Comparison of ENCODE assay signal across 8 cellular contexts in genomic region chr11:62556872-62557631, GRCh38. TPM values are rescaled to one million over a fixed set of nuclear protein-coding genes. Genes with fewer than 3 reads are reported as not detected.
DNase-seq lines count a peak whose midpoint lies in the region; ATAC-seq, FAIRE-seq and TF ChIP-seq lines count a peak whose summit lies in the region.

No MANE protein-coding gene starts in this region.

- intact Hi-C loops in psoas muscle (cut with DNase I): loop anchor here in 1 of 2 donors (5.0 kb wide), 1 partner anchor 60 kb away; no protein-coding TSS in a partner anchor

- H3K9me3 ChIP-seq in Peyer's patch (no peaks in the 10 kb centered on the region), psoas muscle (no peaks in the 10 kb centered on the region)

- H3K27ac ChIP-seq in Peyer's patch (peak overlapping the region; percentile 74 to 99 (median 94)), psoas muscle (peak overlapping the region; percentile 99)

- H3K27me3 ChIP-seq in Peyer's patch: no peaks in the 10 kb centered on the region
- no peaks in the 10 kb centered on the region for H3K27me3 ChIP-seq in psoas muscle (ENCODE audit: insufficient read depth in 3 of 3, low read length in 2 of 3)

- WGBS in psoas muscle, 3 donors: 44 to 51% (median 50%) methylated on average over 3 of the region's 3 CpGs

- H3K4me1 ChIP-seq in Peyer's patch (peaks cover 35 to 76% (median 58%) of the 10 kb centered on the region in 4 donors), psoas muscle (peaks cover 72% of the 10 kb centered on the region)

- TF ChIP-seq CTCF in Peyer's patch (IDR thresholded peaks at IDR 0.05): no peak
- TF ChIP-seq CTCF in psoas muscle (IDR thresholded peaks at IDR 0.05): no peak

- DNase-seq in EH (ENCODE audit: low read depth): peak; percentile 13
- DNase-seq in H4 (ENCODE audit: low spot score): peak; percentile 67
- DNase-seq in Peyer's patch: peak in 2 of 3 donors; percentile 56 to 82
- DNase-seq in effector CD8-positive, alpha-beta T cell (lab: John Stamatoyannopoulos, UW): peak; percentile 17
- DNase-seq in psoas muscle: peak in 1 of 2 donors; percentile 33
- no peak for DNase-seq in NCI-H128 (lab: John Stamatoyannopoulos, UW; ENCODE audit: unreplicated experiment)
- no peak for DNase-seq in NCI-H345 treated with DMSO at 0.1 percent for 48 hours (lab: John Stamatoyannopoulos, UW; ENCODE audit: unreplicated experiment)
- DNase-seq in GM12892 (ENCODE audit: insufficient read length): no peak

- TF ChIP-seq POLR2A in Peyer's patch (IDR thresholded peaks at IDR 0.05) (no peak), GM12892 (IDR thresholded peaks at IDR 0.05; ENCODE audit: low read depth, low read length) (no peak)

- H3K36me3 ChIP-seq in Peyer's patch (peaks cover 0 to 22% (median 0%) of the 10 kb centered on the region in 3 donors), psoas muscle (ENCODE audit: insufficient read depth in 1 of 2, low read depth in 1 of 2) (peaks cover 3 to 40% of the 10 kb centered on the region in 2 donors)

- H3K4me3 ChIP-seq in Peyer's patch (peak overlapping the region in 3 of 4 donors; percentile 5 to 29 (median 26)), psoas muscle (peak overlapping the region; percentile 41)

- no peak for FAIRE-seq in GM12892 (lab: Jason Lieb, UNC)

- ATAC-seq in psoas muscle: no peak

RNA-seq across cellular contexts. Expression of gene AHNAK, which starts 10.4 kb away (rescaled TPM):
- total RNA-seq in H4 (2014; rRNA removed; shearing (Covaris generic)): 47.0 and 60.1 TPM in 2 replicates
- total RNA-seq in Peyer's patch: 1,000 to 10,000 TPM in 1 of 4 donors, 100 to 1,000 TPM in 3; 571 to 1,016 (median 697) TPM
- 100 to 1,000 TPM; 376 to 679 (median 425) TPM for total RNA-seq in psoas muscle
- 100 to 1,000 TPM in 2 of 3 donors, 10 to 100 TPM in 1; 93.5 to 227 (median 206) TPM for polyA plus RNA-seq in psoas muscle
- 15.5 TPM for polyA plus RNA-seq in GM12892 (2012; ENCODE audit: missing spikeins)

RNA-seq across cellular contexts. Expression of gene EEF1G, which starts 16.6 kb away (rescaled TPM):
- total RNA-seq in H4 (2014; rRNA removed; shearing (Covaris generic)): 1,742 and 1,908 TPM in 2 replicates
- total RNA-seq in Peyer's patch: 1,000 to 10,000 TPM in 1 of 4 donors, 100 to 1,000 TPM in 3; 781 to 1,253 (median 958) TPM
- total RNA-seq in psoas muscle: 1,000 to 10,000 TPM; 1,137 to 1,954 (median 1,509) TPM
- 1,000 to 10,000 TPM; 1,687 to 2,356 (median 2,243) TPM for polyA plus RNA-seq in psoas muscle
- polyA plus RNA-seq in GM12892 (2012; ENCODE audit: missing spikeins): 3,566 TPM

RNA-seq across cellular contexts. Expression of gene TUT1, which starts 34.3 kb away (rescaled TPM):
- total RNA-seq in H4 (2014; rRNA removed; shearing (Covaris generic)): 2.3 and 5.4 TPM in 2 replicates
- total RNA-seq in Peyer's patch (10 to 100 TPM in 3 of 4 donors, 1 to 10 TPM in 1; 5.0 to 29.4 (median 17.5) TPM), psoas muscle (10 to 100 TPM; 14.3 to 23.7 (median 19.6) TPM)
- polyA plus RNA-seq in psoas muscle: 10 to 100 TPM; 12.1 to 15.5 (median 12.7) TPM
- 13.1 TPM for polyA plus RNA-seq in GM12892 (2012; ENCODE audit: missing spikeins)

RNA-seq across cellular contexts. Expression of gene MTA2, which starts 44.6 kb away (rescaled TPM):
- 96.1 and 108 TPM in 2 replicates for total RNA-seq in H4 (2014; rRNA removed; shearing (Covaris generic))
- 10 to 100 TPM; 47.9 to 74.7 (median 58.9) TPM for total RNA-seq in Peyer's patch
- total RNA-seq in psoas muscle: 10 to 100 TPM; 20.0 to 32.5 (median 28.6) TPM
- 10 to 100 TPM; 18.4 to 27.1 (median 26.9) TPM for polyA plus RNA-seq in psoas muscle
- 111 TPM for polyA plus RNA-seq in GM12892 (2012; ENCODE audit: missing spikeins)

RNA-seq across cellular contexts. Expression of gene EML3, which starts 55.5 kb away (rescaled TPM):
- 10.1 and 13.8 TPM in 2 replicates for total RNA-seq in H4 (2014; rRNA removed; shearing (Covaris generic))
- total RNA-seq in Peyer's patch (100 to 1,000 TPM in 1 of 4 donors, 10 to 100 TPM in 3; 41.3 to 128 (median 59.8) TPM), psoas muscle (10 to 100 TPM; 14.1 to 19.5 (median 16.9) TPM)
- polyA plus RNA-seq in psoas muscle: 10 to 100 TPM in 2 of 3 donors, 1 to 10 TPM in 1; 7.4 to 11.3 (median 11.1) TPM
- polyA plus RNA-seq in GM12892 (2012; ENCODE audit: missing spikeins): 30.5 TPM

Comparison
In these comparisons a context has a peak if more than half of its experiments do, and no peak if none do; other contexts are left out.
1. DNase-seq: peak in EH (single experiment), H4 (single experiment), Peyer's patch (2 of 3) and effector CD8-positive, alpha-beta T cell (single experiment); none in NCI-H128 (single experiment), NCI-H345 treated with DMSO at 0.1 percent for 48 hours (single experiment) and GM12892 (single experiment).